In the genomic region with DNA sequence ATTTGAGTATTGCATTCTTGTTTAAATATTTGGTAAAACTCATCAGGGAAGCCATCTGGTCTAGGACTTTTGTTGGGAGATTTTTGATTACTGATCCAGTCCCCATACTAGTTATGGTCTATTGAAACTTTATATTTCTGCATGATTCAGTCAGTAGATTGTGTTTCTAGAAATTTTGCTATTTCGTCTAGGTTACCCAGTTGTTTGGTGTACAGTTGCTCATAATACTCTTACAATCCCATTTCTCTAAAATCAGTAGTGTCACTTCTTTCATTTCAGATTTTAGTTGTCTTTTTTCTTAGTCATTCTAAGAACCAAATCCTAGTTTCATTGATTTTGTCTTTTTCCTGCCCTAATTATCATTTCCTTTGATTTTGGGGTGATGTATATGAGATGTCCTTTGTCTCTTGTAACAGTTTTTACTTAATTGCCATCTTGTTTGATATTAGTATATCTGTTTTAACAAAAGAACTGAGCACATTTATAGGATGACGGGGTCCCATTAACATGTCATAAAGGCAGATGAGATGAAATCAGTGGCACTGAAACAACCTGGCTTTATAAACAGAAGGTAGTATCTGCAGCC, we compare ENCODE assay signal across 26 cellular contexts. TPM values are rescaled to one million over a fixed set of nuclear protein-coding genes. Genes with fewer than 3 reads are reported as not detected.
DNase-seq lines count a peak whose midpoint lies in the region; ATAC-seq, FAIRE-seq and TF ChIP-seq lines count a peak whose summit lies in the region.
"Had no signal": no experiment of that assay in that cellular context is flagged by ENCODE, and none has a peak within 500 bp of the region (broad histone marks: within the 10 kb centered on the region; RNA-seq: fewer than 3 reads in every experiment).

No MANE protein-coding gene starts in this region.

- H4K12ac ChIP-seq in trophoblast cell (ENCODE audit: low read depth, low read length) = no peak overlapping the region

- no TSS peak for BruUV-seq in GM12878 (replicated peaks; lab: Mats Ljungman, UMichigan)

- H3K14ac ChIP-seq in trophoblast cell (ENCODE audit: low read length) = no peak overlapping the region

- no peak for TF ChIP-seq RAD21 in GM12878 (IDR thresholded peaks at IDR 0.05; ENCODE audit: insufficient read depth, low read depth, low read length)

- no peak for TF ChIP-seq EP300 in GM12878 (IDR thresholded peaks at IDR 0.05; ENCODE audit: borderline replicate concordance in 1 of 2, control insufficient read depth in 1 of 2, low read depth in 2 of 2, low read length in 2 of 2)

- H3K79me2 ChIP-seq in Karpas-422 (ENCODE audit: low read length) = peaks cover 80% of the 10 kb centered on the region
- peaks cover 32% of the 10 kb centered on the region for H3K79me2 ChIP-seq in GM12878 (ENCODE audit: control insufficient read depth, insufficient read depth, low read length)
- H3K79me2 ChIP-seq in trophoblast cell (ENCODE audit: control insufficient read depth, insufficient read depth, low read length, poor library complexity) = no peaks in the 10 kb centered on the region

- no peak overlapping the region for H4K91ac ChIP-seq in trophoblast cell (ENCODE audit: low read depth, low read length)

- H3K36me3 Mint-ChIP-seq in activated T-cell treated with anti-CD3 and anti-CD28 coated beads, Interleukin-2, amount 50 U/mL, for 72 hours (ENCODE audit: insufficient read depth in 2 of 2) = peaks cover 20 to 36% of the 10 kb centered on the region in 2 donors
- H3K36me3 Mint-ChIP-seq in effector memory CD8-positive, alpha-beta T cell (ENCODE audit: insufficient read depth) = peaks cover 52% of the 10 kb centered on the region

- no peak overlapping the region for H2AK5ac ChIP-seq in trophoblast cell (ENCODE audit: low read length)

- H3K9me2 ChIP-seq in Karpas-422 (replicated peaks; ENCODE audit: insufficient read depth, low read length) = no peaks in the 10 kb centered on the region

- peak overlapping the region; percentile 42 for H3K4ac ChIP-seq in trophoblast cell (ENCODE audit: low read depth, low read length)

- H3K4me1 ChIP-seq in Karpas-422 (ENCODE audit: low read length) (no peaks in the 10 kb centered on the region; the same call in 1 of the 2 replicates), GM12878 (ENCODE audit: control insufficient read depth, insufficient read depth, low read length) (peaks cover 9% of the 10 kb centered on the region), trophoblast cell (ENCODE audit: control insufficient read depth in 1 of 2, insufficient read depth in 2 of 2, low read length in 2 of 2) (no peaks in the 10 kb centered on the region)

- H4K20me1 ChIP-seq in Karpas-422 (ENCODE audit: insufficient read depth, low read depth, low read length) (no peaks in the 10 kb centered on the region), GM12878 (ENCODE audit: control insufficient read depth, insufficient read depth) (no peaks in the 10 kb centered on the region)

- peak overlapping the region; percentile 21 to 80 for H3K4me3 Mint-ChIP-seq in activated T-cell treated with anti-CD3 and anti-CD28 coated beads, Interleukin-2, amount 50 U/mL, for 72 hours
- H3K4me3 Mint-ChIP-seq in effector memory CD8-positive, alpha-beta T cell = no peak overlapping the region

- no peak overlapping the region for H2BK5ac ChIP-seq in trophoblast cell (ENCODE audit: low read depth, low read length, poor library complexity)

- peaks cover 69% of the 10 kb centered on the region for H3K36me3 ChIP-seq in Karpas-422 (ENCODE audit: insufficient read depth, low read length)
- peaks cover 8 to 17% of the 10 kb centered on the region in 2 experiments; a peak in 3 of 4 replicates for H3K36me3 ChIP-seq in GM12878 (ENCODE audit: control insufficient read depth in 2 of 2, insufficient read depth in 2 of 2, low read length in 1 of 2)
- peaks cover 12 to 24% of the 10 kb centered on the region in 2 experiments for H3K36me3 ChIP-seq in trophoblast cell (ENCODE audit: control insufficient read depth in 1 of 2, insufficient read depth in 2 of 2, low read length in 2 of 2)

- peaks cover 52% of the 10 kb centered on the region for H3K4me1 Mint-ChIP-seq in activated T-cell treated with anti-CD3 and anti-CD28 coated beads, Interleukin-2, amount 50 U/mL, for 72 hours (ENCODE audit: low read depth)
- peaks cover 19 to 49% of the 10 kb centered on the region in 2 donors for H3K4me1 Mint-ChIP-seq in effector memory CD8-positive, alpha-beta T cell (ENCODE audit: low read depth in 2 of 2)

- no peak overlapping the region for H2BK120ac ChIP-seq in trophoblast cell (ENCODE audit: insufficient read depth, low read length, poor library complexity)

- 100% methylated on average over 2 of the region's 2 CpGs for WGBS in GM12878 (ENCODE audit: insufficient coverage, insufficient replicate concordance, low lambda C conversion rate, missing lambda C conversion rate)
- WGBS in trophoblast cell (ENCODE audit: extremely low coverage, insufficient coverage, insufficient read length) = no CpG with 5 or more reads among the region's 2 CpGs

- RAD21 ChIA-PET in GM12878 (lab: Charles Lee; ENCODE audit: unreplicated experiment) = no interaction called here

- intact Hi-C loops in GM12878 (cut with micrococcal nuclease; ENCODE audit: unreplicated experiment) = no loop called here

- peak; percentile 72 to 81 for ATAC-seq in activated T-cell treated with anti-CD3 and anti-CD28 coated beads, Interleukin-2, amount 50 U/mL, for 72 hours (replicated peaks in 1 of 2)
- ATAC-seq in GM12878 = peak; percentile 35
- ATAC-seq in HG03280 (IDR thresholded peaks at IDR 0.05; ENCODE audit: unreplicated experiment) = no peak
- ATAC-seq in effector memory CD8-positive, alpha-beta T cell (replicated peaks) = no peak
- ATAC-seq: lower lobe of right lung, Panc1 had no signal

- no peaks in the 10 kb centered on the region for H3K79me1 ChIP-seq in trophoblast cell (ENCODE audit: low read length)

- in situ Hi-C loops in GM12878 (cut with MboI) (no loop called here), ACHN (cut with HindIII; ENCODE audit: low pct_ligation_motif_present, low pct_unique_long_range_greater_than_20kb, low sequenced_read_pairs) (no loop called here)

- H3K9ac ChIP-seq in Karpas-422 (ENCODE audit: low read length) = no peak overlapping the region
- no peak overlapping the region for H3K9ac ChIP-seq in GM12878 (ENCODE audit: control insufficient read depth, insufficient read depth, low read length)
- H3K9ac ChIP-seq in trophoblast cell (ENCODE audit: low read length) = no peak overlapping the region
- H3K9ac ChIP-seq: BLaER1 treated with 17β-estradiol and CSF1 and Interleukin-3, amounts not matched to agents 10 nM and 100 nM had no signal

- TF ChIP-seq POLR2A in GM12878 (IDR thresholded peaks at IDR 0.05; ENCODE audit: low read depth, low read length) = no peak

- H2AFZ ChIP-seq in Karpas-422 (ENCODE audit: low read length) (no peak overlapping the region), GM12878 (ENCODE audit: control insufficient read depth, low read depth, low read length) (no peak overlapping the region), trophoblast cell (ENCODE audit: insufficient read depth, low read length, poor library complexity) (no peak overlapping the region)

- no peaks in the 10 kb centered on the region for H3K9me3 ChIP-seq in Karpas-422 (ENCODE audit: low read length)
- H3K9me3 ChIP-seq in GM12878 (replicated peaks; ENCODE audit: control insufficient read depth, insufficient read depth, low read length) = peaks cover 1% of the 10 kb centered on the region; the same call in 1 of the 3 replicates
- no peaks in the 10 kb centered on the region for H3K9me3 ChIP-seq in trophoblast cell (ENCODE audit: insufficient read depth, low read depth, low read length)
- H3K9me3 ChIP-seq: lower lobe of right lung had no signal

- H3K9me3 Mint-ChIP-seq in activated T-cell treated with anti-CD3 and anti-CD28 coated beads, Interleukin-2, amount 50 U/mL, for 72 hours = no peaks in the 10 kb centered on the region
- no peaks in the 10 kb centered on the region for H3K9me3 Mint-ChIP-seq in effector memory CD8-positive, alpha-beta T cell

- FAIRE-seq in GM12878 (lab: Jason Lieb, UNC) = no peak
- FAIRE-seq: H54 had no signal

- H3K27ac ChIP-seq in Karpas-422 (ENCODE audit: low read length) (no peak overlapping the region), GM12878 (ENCODE audit: control insufficient read depth, insufficient read depth) (no peak overlapping the region; the same call in 1 of the 2 replicates), trophoblast cell (ENCODE audit: low read depth, low read length) (no peak overlapping the region)
- H3K27ac ChIP-seq: BLaER1 treated with 17β-estradiol and CSF1 and Interleukin-3, amounts not matched to agents 10 nM and 100 nM; epithelial cell of prostate; lower lobe of right lung had no signal

- H3K27me3 ChIP-seq in Karpas-422 (ENCODE audit: low read length) = no peaks in the 10 kb centered on the region
- no peaks in the 10 kb centered on the region for H3K27me3 ChIP-seq in GM12878 (replicated peaks in 1 of 2; ENCODE audit: control insufficient read depth in 2 of 2, insufficient read depth in 2 of 2, low read length in 1 of 2)
- no peaks in the 10 kb centered on the region for H3K27me3 ChIP-seq in trophoblast cell (ENCODE audit: insufficient read depth, low read length)
- H3K27me3 ChIP-seq: BLaER1 treated with 17β-estradiol and CSF1 and Interleukin-3, amounts not matched to agents 10 nM and 100 nM had no signal

- DNase-seq in activated T-cell treated with anti-CD3 and anti-CD28 coated beads, Interleukin-2, amount 50 U/mL, for 72 hours = no peak
- no peak for DNase-seq in activated T-cell treated with anti-CD3 and anti-CD28 coated beads, Interleukin-2, amount 50 U/mL, for 48 hours
- DNase-seq in Karpas-422 (peak; percentile 43), GM12878 (ENCODE audit: low read depth, low spot score) (no peak), trophoblast cell (no peak), ACHN (no peak)
- DNase-seq in effector memory CD8-positive, alpha-beta T cell = no peak
- DNase-seq: activated CD4-positive, alpha-beta T cell treated with anti-CD3 and anti-CD28 coated beads, Interleukin-2, amount 50 U/mL, for 4 hours; EL; glutamatergic neuron; Kasumi-1; kidney glomerular epithelial cell; lower lobe of right lung; NCI-H1694 treated with DMSO at 0.1 percent for 48 hours; NCI-H2171 treated with DMSO at 0.1 percent for 48 hours; NCI-H524 treated with DMSO at 0.1 percent for 48 hours; occipital lobe; retina; SHP77 treated with DMSO at 0.1 percent for 48 hours; stimulated activated CD4-positive, alpha-beta T cell treated with anti-CD3 and anti-CD28 coated beads, Interleukin-2, amount 100 ng/mL, for 48 hours; stimulated activated naive CD4-positive, alpha-beta T cell had no signal

- no peak overlapping the region for H3K23ac ChIP-seq in trophoblast cell (ENCODE audit: low read length)

- CTCF ChIA-PET in GM12878 (lab: Yijun Ruan, JAX) = no interaction called here

- no peaks in the 10 kb centered on the region for H3K27me3 Mint-ChIP-seq in activated T-cell treated with anti-CD3 and anti-CD28 coated beads, Interleukin-2, amount 50 U/mL, for 72 hours (ENCODE audit: low read depth)
- no peaks in the 10 kb centered on the region for H3K27me3 Mint-ChIP-seq in effector memory CD8-positive, alpha-beta T cell

- POLR2A ChIA-PET in GM12878 (lab: Charles Lee) = no interaction called here

- H3K4me3 ChIP-seq in Karpas-422 (ENCODE audit: low read length) (no peak overlapping the region), GM12878 (no peak overlapping the region; the same call in 1 of the 2 replicates), trophoblast cell (ENCODE audit: low read depth, low read length) (no peak overlapping the region)
- H3K4me3 ChIP-seq: BLaER1 treated with 17β-estradiol and CSF1 and Interleukin-3, amounts not matched to agents 10 nM and 100 nM; lower lobe of right lung had no signal

- no peak for TF ChIP-seq CTCF in GM12878 (IDR thresholded peaks at IDR 0.05 in 2 of 3, conservative IDR thresholded peaks at IDR 0.05 in 1 of 3; ENCODE audit: control insufficient read depth in 2 of 3, extremely low read depth in 1 of 3, insufficient read depth in 1 of 3, low read depth in 3 of 3, low read length in 3 of 3)

- no peak overlapping the region for H4K8ac ChIP-seq in trophoblast cell (ENCODE audit: low read depth, low read length)

- H3K27ac Mint-ChIP-seq in activated T-cell treated with anti-CD3 and anti-CD28 coated beads, Interleukin-2, amount 50 U/mL, for 72 hours = peak overlapping the region; percentile 92
- H3K27ac Mint-ChIP-seq in effector memory CD8-positive, alpha-beta T cell = peak overlapping the region in 1 of 2 donors; percentile 21

- H2BK12ac ChIP-seq in trophoblast cell (ENCODE audit: low read length) = no peak overlapping the region

- SMC1A ChIA-PET in GM12878 (lab: Charles Lee; ENCODE audit: uncharacterized antibody, unreplicated experiment) = no interaction called here

- no peak overlapping the region for H3K18ac ChIP-seq in trophoblast cell (ENCODE audit: low read length)

- H3K4me2 ChIP-seq in Karpas-422 (ENCODE audit: low read depth, low read length, poor library complexity, severe bottlenecking) = no peak overlapping the region
- no peak overlapping the region; the same call in 1 of the 2 replicates for H3K4me2 ChIP-seq in GM12878 (ENCODE audit: control insufficient read depth, insufficient read depth)
- no peak overlapping the region for H3K4me2 ChIP-seq in trophoblast cell (ENCODE audit: low read length)
- H3K4me2 ChIP-seq: BLaER1 treated with 17β-estradiol and CSF1 and Interleukin-3, amounts not matched to agents 10 nM and 100 nM had no signal

RNA-seq across cellular contexts. Expression of a gene that starts 7.9 kb away (rescaled TPM):
- total RNA-seq in activated T-cell treated with anti-CD3 and anti-CD28 coated beads, Interleukin-2, amount 50 U/mL, for 72 hours = 10 to 100 TPM; 62.6 to 63.8 TPM
- total RNA-seq in Karpas-422 (2014; rRNA removed; shearing (Covaris generic); ENCODE audit: low replicate concordance) = 92.2 and 169 TPM in 2 replicates
- total RNA-seq in GM12878 (2013; cell fraction: nucleolus; rRNA removed) = 46.6 and 48.7 TPM in 2 replicates
- 115 and 135 TPM in 2 replicates for total RNA-seq in GM12878 (2014; rRNA removed)
- total RNA-seq in GM12878 (2014; rRNA removed; fragmentation: Illumina TruSeq; extraction: Trizol) = 34.5 and 37.5 TPM in 2 replicates
- total RNA-seq in GM12878 (2021) = 65.5 and 67.5 TPM in 2 replicates
- polyA plus RNA-seq in GM12878 (2011; ENCODE audit: low read depth) = 11.1 TPM
- polyA plus RNA-seq in GM12878 (2011; rRNA removed) = 82.0 and 97.8 TPM in 2 replicates
- polyA plus RNA-seq in GM12878 (2011; cell fraction: cytosol; rRNA removed) = 45.1 and 51.4 TPM in 2 replicates
- 36.6 and 42.5 TPM in 2 replicates for polyA plus RNA-seq in GM12878 (2011; cell fraction: nucleus; rRNA removed)
- 40.6 and 49.4 TPM in 2 replicates for polyA plus RNA-seq in GM12878 (2012)
- polyA plus RNA-seq in GM12878 (2014; fragmentation: Illumina TruSeq; extraction: Trizol) = 24.7 and 31.6 TPM in 2 replicates
- polyA plus RNA-seq in GM12878 (2014; fragmentation: Nextera tagmentation; extraction: Ambion mirVana) = 10 to 100 TPM in 1 of 2 experiments, 1 to 10 TPM in 1; 8.5 to 35.0 TPM
- polyA plus RNA-seq in GM12878 (2014; rRNA removed) = 121 and 126 TPM in 2 replicates
- 100 to 1,000 TPM; 155 to 159 TPM for polyA plus RNA-seq in GM12878 (2016; fragmentation: Nextera tagmentation; extraction: Ambion mirVana)
- 21.1 and 36.6 TPM in 2 replicates for polyA minus RNA-seq in GM12878 (2011; rRNA and poly(A)+ RNA removed)
- polyA minus RNA-seq in GM12878 (2011; cell fraction: cytosol; rRNA and poly(A)+ RNA removed) = 11.4 and 13.1 TPM in 2 replicates
- polyA minus RNA-seq in GM12878 (2011; cell fraction: nucleus; rRNA and poly(A)+ RNA removed) = 13.2 and 20.2 TPM in 2 replicates
- polyA plus RNA-seq in trophoblast cell (2013) = 58.2 and 61.0 TPM in 2 replicates

Comparison
In these comparisons a context has a peak if more than half of its experiments do, and no peak if none do; other contexts are left out.
1. ATAC-seq: peak in activated T-cell treated with anti-CD3 and anti-CD28 coated beads, Interleukin-2, amount 50 U/mL, for 72 hours (2 of 2) and GM12878 (single experiment); none in HG03280 (single experiment) and effector memory CD8-positive, alpha-beta T cell (single experiment).
2. H3K4me3 Mint-ChIP-seq: peak in activated T-cell treated with anti-CD3 and anti-CD28 coated beads, Interleukin-2, amount 50 U/mL, for 72 hours (2 of 2); none in effector memory CD8-positive, alpha-beta T cell (0 of 2).